Comparison of ENCODE assay signal across 1 cellular context in the genomic region with DNA sequence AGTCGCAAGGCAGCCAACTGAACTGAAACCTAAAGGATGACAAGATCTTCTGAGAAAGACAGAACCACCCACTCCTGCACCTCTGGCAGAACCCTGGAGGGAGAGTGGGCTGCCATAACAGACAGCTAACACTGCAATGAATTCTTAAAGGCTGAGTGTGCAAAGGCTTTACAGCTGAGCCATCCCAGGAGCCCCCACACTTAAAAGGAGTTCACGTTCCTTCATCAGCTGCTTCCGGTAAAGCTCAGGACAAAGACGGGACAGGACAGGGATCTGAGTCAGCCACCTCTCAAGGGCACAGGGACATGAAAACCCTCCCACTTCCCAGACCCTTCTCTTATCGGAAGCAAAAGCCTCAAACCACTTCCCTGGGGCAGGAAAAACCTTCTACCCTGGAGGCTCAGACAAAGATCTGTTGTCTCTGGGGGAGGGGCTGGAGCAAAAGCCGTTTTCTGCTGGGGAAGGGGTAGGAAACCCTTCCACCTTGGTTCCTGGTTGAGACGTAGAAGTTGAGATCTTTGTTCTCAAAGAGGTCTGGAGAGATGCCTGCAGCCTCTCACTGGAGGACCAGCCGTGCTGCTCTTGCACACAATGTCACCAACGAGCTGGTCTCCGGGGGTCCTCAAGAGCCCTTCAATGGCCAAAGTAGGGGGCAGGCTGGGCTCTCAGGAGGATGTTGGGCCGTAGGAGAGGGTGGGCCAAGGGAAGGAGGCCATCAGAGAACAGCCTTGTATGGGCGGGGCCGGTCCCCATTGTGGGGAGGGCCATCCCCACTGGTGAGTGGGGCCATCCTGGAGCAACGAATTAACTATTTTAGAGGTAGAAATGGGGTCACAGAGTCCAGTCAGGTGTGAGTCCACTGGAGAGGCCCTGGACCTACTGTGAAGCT.
TF ChIP-seq lines count a peak whose summit lies in the region.

No MANE protein-coding gene starts in this region.

TF ChIP-seq in WTC11, 78 proteins besides CTCF, POLR2A, EP300 and RAD21 (continued from another document):
- TF ChIP-seq, protein P1, sequence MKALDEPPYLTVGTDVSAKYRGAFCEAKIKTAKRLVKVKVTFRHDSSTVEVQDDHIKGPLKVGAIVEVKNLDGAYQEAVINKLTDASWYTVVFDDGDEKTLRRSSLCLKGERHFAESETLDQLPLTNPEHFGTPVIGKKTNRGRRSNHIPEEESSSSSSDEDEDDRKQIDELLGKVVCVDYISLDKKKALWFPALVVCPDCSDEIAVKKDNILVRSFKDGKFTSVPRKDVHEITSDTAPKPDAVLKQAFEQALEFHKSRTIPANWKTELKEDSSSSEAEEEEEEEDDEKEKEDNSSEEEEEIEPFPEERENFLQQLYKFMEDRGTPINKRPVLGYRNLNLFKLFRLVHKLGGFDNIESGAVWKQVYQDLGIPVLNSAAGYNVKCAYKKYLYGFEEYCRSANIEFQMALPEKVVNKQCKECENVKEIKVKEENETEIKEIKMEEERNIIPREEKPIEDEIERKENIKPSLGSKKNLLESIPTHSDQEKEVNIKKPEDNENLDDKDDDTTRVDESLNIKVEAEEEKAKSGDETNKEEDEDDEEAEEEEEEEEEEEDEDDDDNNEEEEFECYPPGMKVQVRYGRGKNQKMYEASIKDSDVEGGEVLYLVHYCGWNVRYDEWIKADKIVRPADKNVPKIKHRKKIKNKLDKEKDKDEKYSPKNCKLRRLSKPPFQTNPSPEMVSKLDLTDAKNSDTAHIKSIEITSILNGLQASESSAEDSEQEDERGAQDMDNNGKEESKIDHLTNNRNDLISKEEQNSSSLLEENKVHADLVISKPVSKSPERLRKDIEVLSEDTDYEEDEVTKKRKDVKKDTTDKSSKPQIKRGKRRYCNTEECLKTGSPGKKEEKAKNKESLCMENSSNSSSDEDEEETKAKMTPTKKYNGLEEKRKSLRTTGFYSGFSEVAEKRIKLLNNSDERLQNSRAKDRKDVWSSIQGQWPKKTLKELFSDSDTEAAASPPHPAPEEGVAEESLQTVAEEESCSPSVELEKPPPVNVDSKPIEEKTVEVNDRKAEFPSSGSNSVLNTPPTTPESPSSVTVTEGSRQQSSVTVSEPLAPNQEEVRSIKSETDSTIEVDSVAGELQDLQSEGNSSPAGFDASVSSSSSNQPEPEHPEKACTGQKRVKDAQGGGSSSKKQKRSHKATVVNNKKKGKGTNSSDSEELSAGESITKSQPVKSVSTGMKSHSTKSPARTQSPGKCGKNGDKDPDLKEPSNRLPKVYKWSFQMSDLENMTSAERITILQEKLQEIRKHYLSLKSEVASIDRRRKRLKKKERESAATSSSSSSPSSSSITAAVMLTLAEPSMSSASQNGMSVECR (CRISPR knock-in tag; IDR thresholded peaks at IDR 0.05; ENCODE audit: borderline replicate concordance), result no peak
- no peak for TF ChIP-seq RORB (CRISPR knock-in tag; IDR thresholded peaks at IDR 0.05)
- TF ChIP-seq, protein P2, sequence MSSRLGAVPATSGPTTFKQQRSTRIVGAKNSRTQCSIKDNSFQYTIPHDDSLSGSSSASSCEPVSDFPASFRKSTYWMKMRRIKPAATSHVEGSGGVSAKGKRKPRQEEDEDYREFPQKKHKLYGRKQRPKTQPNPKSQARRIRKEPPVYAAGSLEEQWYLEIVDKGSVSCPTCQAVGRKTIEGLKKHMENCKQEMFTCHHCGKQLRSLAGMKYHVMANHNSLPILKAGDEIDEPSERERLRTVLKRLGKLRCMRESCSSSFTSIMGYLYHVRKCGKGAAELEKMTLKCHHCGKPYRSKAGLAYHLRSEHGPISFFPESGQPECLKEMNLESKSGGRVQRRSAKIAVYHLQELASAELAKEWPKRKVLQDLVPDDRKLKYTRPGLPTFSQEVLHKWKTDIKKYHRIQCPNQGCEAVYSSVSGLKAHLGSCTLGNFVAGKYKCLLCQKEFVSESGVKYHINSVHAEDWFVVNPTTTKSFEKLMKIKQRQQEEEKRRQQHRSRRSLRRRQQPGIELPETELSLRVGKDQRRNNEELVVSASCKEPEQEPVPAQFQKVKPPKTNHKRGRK (CRISPR knock-in tag; IDR thresholded peaks at IDR 0.05; ENCODE audit: borderline replicate concordance), result no peak
- TF ChIP-seq NFATC4 (CRISPR knock-in tag; IDR thresholded peaks at IDR 0.05), result no peak
- TF ChIP-seq IRF2 (CRISPR knock-in tag; IDR thresholded peaks at IDR 0.05; ENCODE audit: borderline replicate concordance, low read depth), result no peak
- no peak for TF ChIP-seq CREM (CRISPR knock-in tag; IDR thresholded peaks at IDR 0.05)
- no peak for TF ChIP-seq ZNF396 (CRISPR knock-in tag; IDR thresholded peaks at IDR 0.05; ENCODE audit: borderline replicate concordance)
- TF ChIP-seq, protein P3, sequence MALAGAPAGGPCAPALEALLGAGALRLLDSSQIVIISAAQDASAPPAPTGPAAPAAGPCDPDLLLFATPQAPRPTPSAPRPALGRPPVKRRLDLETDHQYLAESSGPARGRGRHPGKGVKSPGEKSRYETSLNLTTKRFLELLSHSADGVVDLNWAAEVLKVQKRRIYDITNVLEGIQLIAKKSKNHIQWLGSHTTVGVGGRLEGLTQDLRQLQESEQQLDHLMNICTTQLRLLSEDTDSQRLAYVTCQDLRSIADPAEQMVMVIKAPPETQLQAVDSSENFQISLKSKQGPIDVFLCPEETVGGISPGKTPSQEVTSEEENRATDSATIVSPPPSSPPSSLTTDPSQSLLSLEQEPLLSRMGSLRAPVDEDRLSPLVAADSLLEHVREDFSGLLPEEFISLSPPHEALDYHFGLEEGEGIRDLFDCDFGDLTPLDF (CRISPR knock-in tag; IDR thresholded peaks at IDR 0.05), result no peak
- TF ChIP-seq KAT7 (CRISPR knock-in tag; IDR thresholded peaks at IDR 0.05; ENCODE audit: borderline replicate concordance), result no peak
- TF ChIP-seq, protein P4, sequence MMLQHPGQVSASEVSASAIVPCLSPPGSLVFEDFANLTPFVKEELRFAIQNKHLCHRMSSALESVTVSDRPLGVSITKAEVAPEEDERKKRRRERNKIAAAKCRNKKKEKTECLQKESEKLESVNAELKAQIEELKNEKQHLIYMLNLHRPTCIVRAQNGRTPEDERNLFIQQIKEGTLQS (CRISPR knock-in tag; conservative IDR thresholded peaks at IDR 0.05), result no peak
- no peak for TF ChIP-seq NR3C1 (CRISPR knock-in tag; conservative IDR thresholded peaks at IDR 0.05; ENCODE audit: low read depth)
- no peak for TF ChIP-seq GRHL2 (CRISPR knock-in tag; IDR thresholded peaks at IDR 0.05; ENCODE audit: insufficient replicate concordance, severe bottlenecking)
- TF ChIP-seq NR2C2 (CRISPR knock-in tag; IDR thresholded peaks at IDR 0.05), result no peak
- TF ChIP-seq, protein P5, sequence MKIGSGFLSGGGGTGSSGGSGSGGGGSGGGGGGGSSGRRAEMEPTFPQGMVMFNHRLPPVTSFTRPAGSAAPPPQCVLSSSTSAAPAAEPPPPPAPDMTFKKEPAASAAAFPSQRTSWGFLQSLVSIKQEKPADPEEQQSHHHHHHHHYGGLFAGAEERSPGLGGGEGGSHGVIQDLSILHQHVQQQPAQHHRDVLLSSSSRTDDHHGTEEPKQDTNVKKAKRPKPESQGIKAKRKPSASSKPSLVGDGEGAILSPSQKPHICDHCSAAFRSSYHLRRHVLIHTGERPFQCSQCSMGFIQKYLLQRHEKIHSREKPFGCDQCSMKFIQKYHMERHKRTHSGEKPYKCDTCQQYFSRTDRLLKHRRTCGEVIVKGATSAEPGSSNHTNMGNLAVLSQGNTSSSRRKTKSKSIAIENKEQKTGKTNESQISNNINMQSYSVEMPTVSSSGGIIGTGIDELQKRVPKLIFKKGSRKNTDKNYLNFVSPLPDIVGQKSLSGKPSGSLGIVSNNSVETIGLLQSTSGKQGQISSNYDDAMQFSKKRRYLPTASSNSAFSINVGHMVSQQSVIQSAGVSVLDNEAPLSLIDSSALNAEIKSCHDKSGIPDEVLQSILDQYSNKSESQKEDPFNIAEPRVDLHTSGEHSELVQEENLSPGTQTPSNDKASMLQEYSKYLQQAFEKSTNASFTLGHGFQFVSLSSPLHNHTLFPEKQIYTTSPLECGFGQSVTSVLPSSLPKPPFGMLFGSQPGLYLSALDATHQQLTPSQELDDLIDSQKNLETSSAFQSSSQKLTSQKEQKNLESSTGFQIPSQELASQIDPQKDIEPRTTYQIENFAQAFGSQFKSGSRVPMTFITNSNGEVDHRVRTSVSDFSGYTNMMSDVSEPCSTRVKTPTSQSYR (CRISPR knock-in tag; IDR thresholded peaks at IDR 0.05), result no peak
- TF ChIP-seq ZNF138 (CRISPR knock-in tag; conservative IDR thresholded peaks at IDR 0.05), result no peak
- TF ChIP-seq, protein P6, sequence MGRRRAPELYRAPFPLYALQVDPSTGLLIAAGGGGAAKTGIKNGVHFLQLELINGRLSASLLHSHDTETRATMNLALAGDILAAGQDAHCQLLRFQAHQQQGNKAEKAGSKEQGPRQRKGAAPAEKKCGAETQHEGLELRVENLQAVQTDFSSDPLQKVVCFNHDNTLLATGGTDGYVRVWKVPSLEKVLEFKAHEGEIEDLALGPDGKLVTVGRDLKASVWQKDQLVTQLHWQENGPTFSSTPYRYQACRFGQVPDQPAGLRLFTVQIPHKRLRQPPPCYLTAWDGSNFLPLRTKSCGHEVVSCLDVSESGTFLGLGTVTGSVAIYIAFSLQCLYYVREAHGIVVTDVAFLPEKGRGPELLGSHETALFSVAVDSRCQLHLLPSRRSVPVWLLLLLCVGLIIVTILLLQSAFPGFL (CRISPR knock-in tag; IDR thresholded peaks at IDR 0.05; ENCODE audit: borderline replicate concordance), result no peak
- TF ChIP-seq TEAD1 (CRISPR knock-in tag; IDR thresholded peaks at IDR 0.05), result no peak
TF ChIP-seq in WTC11: peak in this region for 0.
